In genomic region chr2:222671259-222672067, GRCh38 we compare ENCODE assay signal across 1 cellular context.
A peak's percentile ranks its signal among the peaks of the same experiment; 100 is the strongest.
TF ChIP-seq lines count a peak whose summit lies in the region.

MOGAT1 (plus strand) TSS chr2:222671658; CDS start chr2:222671786, 128 bp downstream.

TF ChIP-seq in HepG2, 621 proteins besides CTCF, POLR2A, EP300 and RAD21 (continued from another document and continues in another):
- peak; percentile 97 for TF ChIP-seq ZFP91 (CRISPR knock-in tag; IDR thresholded peaks at IDR 0.05; ENCODE audit: borderline replicate concordance)
- no peak; the same call in 1 of the 2 replicates for TF ChIP-seq ESRRA (CRISPR knock-in tag; IDR thresholded peaks at IDR 0.05; ENCODE audit: low read depth)
- peak; percentile 95 for TF ChIP-seq ZNF616 (CRISPR knock-in tag; IDR thresholded peaks at IDR 0.05; ENCODE audit: low read depth)
- TF ChIP-seq ZNF17 (CRISPR knock-in tag; IDR thresholded peaks at IDR 0.05) = peak; percentile 66; the same call in 1 of the 2 replicates
- peak; percentile 86 for TF ChIP-seq HOXA3 (CRISPR knock-in tag; IDR thresholded peaks at IDR 0.05)
- no peak for TF ChIP-seq ATAD3A (CRISPR knock-in tag; IDR thresholded peaks at IDR 0.05)
- TF ChIP-seq, protein P1, sequence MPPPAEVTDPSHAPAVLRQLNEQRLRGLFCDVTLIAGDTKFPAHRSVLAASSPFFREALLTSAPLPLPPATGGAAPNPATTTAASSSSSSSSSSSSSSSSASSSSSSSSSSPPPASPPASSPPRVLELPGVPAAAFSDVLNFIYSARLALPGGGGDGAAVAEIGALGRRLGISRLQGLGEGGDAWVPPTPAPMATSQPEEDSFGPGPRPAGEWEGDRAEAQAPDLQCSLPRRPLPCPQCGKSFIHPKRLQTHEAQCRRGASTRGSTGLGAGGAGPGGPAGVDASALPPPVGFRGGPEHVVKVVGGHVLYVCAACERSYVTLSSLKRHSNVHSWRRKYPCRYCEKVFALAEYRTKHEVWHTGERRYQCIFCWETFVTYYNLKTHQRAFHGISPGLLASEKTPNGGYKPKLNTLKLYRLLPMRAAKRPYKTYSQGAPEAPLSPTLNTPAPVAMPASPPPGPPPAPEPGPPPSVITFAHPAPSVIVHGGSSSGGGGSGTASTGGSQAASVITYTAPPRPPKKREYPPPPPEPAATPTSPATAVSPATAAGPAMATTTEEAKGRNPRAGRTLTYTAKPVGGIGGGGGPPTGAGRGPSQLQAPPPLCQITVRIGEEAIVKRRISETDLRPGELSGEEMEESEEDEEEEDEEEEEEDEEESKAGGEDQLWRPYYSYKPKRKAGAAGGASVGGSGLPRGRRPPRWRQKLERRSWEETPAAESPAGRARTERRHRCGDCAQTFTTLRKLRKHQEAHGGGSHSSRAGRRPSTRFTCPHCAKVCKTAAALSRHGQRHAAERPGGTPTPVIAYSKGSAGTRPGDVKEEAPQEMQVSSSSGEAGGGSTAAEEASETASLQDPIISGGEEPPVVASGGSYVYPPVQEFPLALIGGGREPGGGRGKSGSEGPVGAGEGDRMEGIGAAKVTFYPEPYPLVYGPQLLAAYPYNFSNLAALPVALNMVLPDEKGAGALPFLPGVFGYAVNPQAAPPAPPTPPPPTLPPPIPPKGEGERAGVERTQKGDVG (CRISPR knock-in tag; IDR thresholded peaks at IDR 0.05; ENCODE audit: borderline replicate concordance) = peak; percentile 89
- TF ChIP-seq SIN3A (IDR thresholded peaks at IDR 0.05; ENCODE audit: borderline replicate concordance, low read depth, low read length) = peak; percentile 63; the same call in 1 of the 2 replicates
- TF ChIP-seq ZNF710 (CRISPR knock-in tag; IDR thresholded peaks at IDR 0.05; ENCODE audit: borderline replicate concordance) = peak; percentile 78
- TF ChIP-seq, protein P2, sequence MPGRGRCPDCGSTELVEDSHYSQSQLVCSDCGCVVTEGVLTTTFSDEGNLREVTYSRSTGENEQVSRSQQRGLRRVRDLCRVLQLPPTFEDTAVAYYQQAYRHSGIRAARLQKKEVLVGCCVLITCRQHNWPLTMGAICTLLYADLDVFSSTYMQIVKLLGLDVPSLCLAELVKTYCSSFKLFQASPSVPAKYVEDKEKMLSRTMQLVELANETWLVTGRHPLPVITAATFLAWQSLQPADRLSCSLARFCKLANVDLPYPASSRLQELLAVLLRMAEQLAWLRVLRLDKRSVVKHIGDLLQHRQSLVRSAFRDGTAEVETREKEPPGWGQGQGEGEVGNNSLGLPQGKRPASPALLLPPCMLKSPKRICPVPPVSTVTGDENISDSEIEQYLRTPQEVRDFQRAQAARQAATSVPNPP (CRISPR knock-in tag; IDR thresholded peaks at IDR 0.05) = peak; percentile 87
- TF ChIP-seq, protein P3, sequence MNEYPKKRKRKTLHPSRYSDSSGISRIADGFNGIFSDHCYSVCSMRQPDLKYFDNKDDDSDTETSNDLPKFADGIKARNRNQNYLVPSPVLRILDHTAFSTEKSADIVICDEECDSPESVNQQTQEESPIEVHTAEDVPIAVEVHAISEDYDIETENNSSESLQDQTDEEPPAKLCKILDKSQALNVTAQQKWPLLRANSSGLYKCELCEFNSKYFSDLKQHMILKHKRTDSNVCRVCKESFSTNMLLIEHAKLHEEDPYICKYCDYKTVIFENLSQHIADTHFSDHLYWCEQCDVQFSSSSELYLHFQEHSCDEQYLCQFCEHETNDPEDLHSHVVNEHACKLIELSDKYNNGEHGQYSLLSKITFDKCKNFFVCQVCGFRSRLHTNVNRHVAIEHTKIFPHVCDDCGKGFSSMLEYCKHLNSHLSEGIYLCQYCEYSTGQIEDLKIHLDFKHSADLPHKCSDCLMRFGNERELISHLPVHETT (CRISPR knock-in tag; conservative IDR thresholded peaks at IDR 0.05) = peak; percentile 78
- peak; percentile 97 for TF ChIP-seq NFKB2 (CRISPR knock-in tag; IDR thresholded peaks at IDR 0.05; ENCODE audit: borderline replicate concordance)
- TF ChIP-seq ARNTL (CRISPR knock-in tag; IDR thresholded peaks at IDR 0.05) = peak; percentile 84
- TF ChIP-seq, protein P4, sequence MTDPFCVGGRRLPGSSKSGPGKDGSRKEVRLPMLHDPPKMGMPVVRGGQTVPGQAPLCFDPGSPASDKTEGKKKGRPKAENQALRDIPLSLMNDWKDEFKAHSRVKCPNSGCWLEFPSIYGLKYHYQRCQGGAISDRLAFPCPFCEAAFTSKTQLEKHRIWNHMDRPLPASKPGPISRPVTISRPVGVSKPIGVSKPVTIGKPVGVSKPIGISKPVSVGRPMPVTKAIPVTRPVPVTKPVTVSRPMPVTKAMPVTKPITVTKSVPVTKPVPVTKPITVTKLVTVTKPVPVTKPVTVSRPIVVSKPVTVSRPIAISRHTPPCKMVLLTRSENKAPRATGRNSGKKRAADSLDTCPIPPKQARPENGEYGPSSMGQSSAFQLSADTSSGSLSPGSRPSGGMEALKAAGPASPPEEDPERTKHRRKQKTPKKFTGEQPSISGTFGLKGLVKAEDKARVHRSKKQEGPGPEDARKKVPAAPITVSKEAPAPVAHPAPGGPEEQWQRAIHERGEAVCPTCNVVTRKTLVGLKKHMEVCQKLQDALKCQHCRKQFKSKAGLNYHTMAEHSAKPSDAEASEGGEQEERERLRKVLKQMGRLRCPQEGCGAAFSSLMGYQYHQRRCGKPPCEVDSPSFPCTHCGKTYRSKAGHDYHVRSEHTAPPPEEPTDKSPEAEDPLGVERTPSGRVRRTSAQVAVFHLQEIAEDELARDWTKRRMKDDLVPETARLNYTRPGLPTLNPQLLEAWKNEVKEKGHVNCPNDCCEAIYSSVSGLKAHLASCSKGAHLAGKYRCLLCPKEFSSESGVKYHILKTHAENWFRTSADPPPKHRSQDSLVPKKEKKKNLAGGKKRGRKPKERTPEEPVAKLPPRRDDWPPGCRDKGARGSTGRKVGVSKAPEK (CRISPR knock-in tag; IDR thresholded peaks at IDR 0.05; ENCODE audit: borderline replicate concordance) = peak; percentile 88; the same call in 1 of the 2 replicates
- TF ChIP-seq, protein P5, sequence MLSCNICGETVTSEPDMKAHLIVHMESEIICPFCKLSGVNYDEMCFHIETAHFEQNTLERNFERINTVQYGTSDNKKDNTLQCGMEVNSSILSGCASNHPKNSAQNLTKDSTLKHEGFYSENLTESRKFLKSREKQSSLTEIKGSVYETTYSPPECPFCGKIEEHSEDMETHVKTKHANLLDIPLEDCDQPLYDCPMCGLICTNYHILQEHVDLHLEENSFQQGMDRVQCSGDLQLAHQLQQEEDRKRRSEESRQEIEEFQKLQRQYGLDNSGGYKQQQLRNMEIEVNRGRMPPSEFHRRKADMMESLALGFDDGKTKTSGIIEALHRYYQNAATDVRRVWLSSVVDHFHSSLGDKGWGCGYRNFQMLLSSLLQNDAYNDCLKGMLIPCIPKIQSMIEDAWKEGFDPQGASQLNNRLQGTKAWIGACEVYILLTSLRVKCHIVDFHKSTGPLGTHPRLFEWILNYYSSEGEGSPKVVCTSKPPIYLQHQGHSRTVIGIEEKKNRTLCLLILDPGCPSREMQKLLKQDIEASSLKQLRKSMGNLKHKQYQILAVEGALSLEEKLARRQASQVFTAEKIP (CRISPR knock-in tag; IDR thresholded peaks at IDR 0.05; ENCODE audit: borderline replicate concordance) = no peak
- TF ChIP-seq ZNF143 (CRISPR knock-in tag; IDR thresholded peaks at IDR 0.05) = peak; percentile 48; the same call in 1 of the 2 replicates
- peak; percentile 78 for TF ChIP-seq SP4 (CRISPR knock-in tag; IDR thresholded peaks at IDR 0.05)
- TF ChIP-seq EEA1 (CRISPR knock-in tag; IDR thresholded peaks at IDR 0.05; ENCODE audit: borderline replicate concordance) = peak; percentile 90
- TF ChIP-seq FOSL1 (CRISPR knock-in tag; IDR thresholded peaks at IDR 0.05; ENCODE audit: borderline replicate concordance) = no peak
- no peak for TF ChIP-seq ZNF296 (CRISPR knock-in tag; conservative IDR thresholded peaks at IDR 0.05)
- TF ChIP-seq DNMT3B (CRISPR knock-in tag; conservative IDR thresholded peaks at IDR 0.05) = no peak
- TF ChIP-seq ZFP36 (IDR thresholded peaks at IDR 0.05; ENCODE audit: borderline replicate concordance, low read depth, low read length, partially characterized antibody) = no peak
- no peak for TF ChIP-seq ELF1 (CRISPR knock-in tag; IDR thresholded peaks at IDR 0.05)
- peak; percentile 91 for TF ChIP-seq WIZ (CRISPR knock-in tag; IDR thresholded peaks at IDR 0.05)
- peak; percentile 94 for TF ChIP-seq ZNF274 (CRISPR knock-in tag; IDR thresholded peaks at IDR 0.05)
- TF ChIP-seq, protein P6, sequence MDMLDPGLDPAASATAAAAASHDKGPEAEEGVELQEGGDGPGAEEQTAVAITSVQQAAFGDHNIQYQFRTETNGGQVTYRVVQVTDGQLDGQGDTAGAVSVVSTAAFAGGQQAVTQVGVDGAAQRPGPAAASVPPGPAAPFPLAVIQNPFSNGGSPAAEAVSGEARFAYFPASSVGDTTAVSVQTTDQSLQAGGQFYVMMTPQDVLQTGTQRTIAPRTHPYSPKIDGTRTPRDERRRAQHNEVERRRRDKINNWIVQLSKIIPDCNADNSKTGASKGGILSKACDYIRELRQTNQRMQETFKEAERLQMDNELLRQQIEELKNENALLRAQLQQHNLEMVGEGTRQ (IDR thresholded peaks at IDR 0.05; ENCODE audit: low read depth, low read length) = no peak
- TF ChIP-seq, protein P6 (CRISPR knock-in tag; IDR thresholded peaks at IDR 0.05; ENCODE audit: borderline replicate concordance) = no peak; the same call in 1 of the 2 replicates
- TF ChIP-seq ZFP62 (CRISPR knock-in tag; IDR thresholded peaks at IDR 0.05) = no peak
- TF ChIP-seq PRMT3 (CRISPR knock-in tag; IDR thresholded peaks at IDR 0.05; ENCODE audit: borderline replicate concordance, low read depth) = peak; percentile 92; the same call in 1 of the 2 replicates
- no peak for TF ChIP-seq PHF5A (CRISPR knock-in tag; IDR thresholded peaks at IDR 0.05; ENCODE audit: low read depth, unreplicated experiment)
- TF ChIP-seq, protein P7, sequence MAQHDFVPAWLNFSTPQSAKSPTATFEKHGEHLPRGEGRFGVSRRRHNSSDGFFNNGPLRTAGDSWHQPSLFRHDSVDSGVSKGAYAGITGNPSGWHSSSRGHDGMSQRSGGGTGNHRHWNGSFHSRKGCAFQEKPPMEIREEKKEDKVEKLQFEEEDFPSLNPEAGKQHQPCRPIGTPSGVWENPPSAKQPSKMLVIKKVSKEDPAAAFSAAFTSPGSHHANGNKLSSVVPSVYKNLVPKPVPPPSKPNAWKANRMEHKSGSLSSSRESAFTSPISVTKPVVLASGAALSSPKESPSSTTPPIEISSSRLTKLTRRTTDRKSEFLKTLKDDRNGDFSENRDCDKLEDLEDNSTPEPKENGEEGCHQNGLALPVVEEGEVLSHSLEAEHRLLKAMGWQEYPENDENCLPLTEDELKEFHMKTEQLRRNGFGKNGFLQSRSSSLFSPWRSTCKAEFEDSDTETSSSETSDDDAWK (CRISPR knock-in tag; IDR thresholded peaks at IDR 0.05) = no peak
- TF ChIP-seq, protein P8, sequence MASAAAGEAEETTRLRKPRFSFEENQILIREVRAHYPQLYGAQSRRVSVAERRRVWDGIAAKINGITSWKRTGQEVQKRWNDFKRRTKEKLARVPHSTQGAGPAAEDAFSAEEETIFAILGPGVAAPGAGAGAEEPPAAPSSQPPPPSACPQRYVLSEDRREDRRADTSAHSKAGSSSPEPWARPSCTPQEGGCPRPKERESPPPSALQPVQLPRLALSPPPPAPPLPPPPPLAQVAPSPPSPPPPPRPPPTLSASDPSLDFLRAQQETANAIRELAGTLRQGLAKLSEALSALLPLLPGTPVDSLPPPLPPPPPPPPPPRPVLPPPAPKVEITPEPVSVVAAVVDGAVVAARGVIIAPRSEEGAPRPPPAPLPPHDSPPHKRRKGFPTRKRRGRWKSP (CRISPR knock-in tag; IDR thresholded peaks at IDR 0.05) = peak; percentile 100
- TF ChIP-seq, protein P9, sequence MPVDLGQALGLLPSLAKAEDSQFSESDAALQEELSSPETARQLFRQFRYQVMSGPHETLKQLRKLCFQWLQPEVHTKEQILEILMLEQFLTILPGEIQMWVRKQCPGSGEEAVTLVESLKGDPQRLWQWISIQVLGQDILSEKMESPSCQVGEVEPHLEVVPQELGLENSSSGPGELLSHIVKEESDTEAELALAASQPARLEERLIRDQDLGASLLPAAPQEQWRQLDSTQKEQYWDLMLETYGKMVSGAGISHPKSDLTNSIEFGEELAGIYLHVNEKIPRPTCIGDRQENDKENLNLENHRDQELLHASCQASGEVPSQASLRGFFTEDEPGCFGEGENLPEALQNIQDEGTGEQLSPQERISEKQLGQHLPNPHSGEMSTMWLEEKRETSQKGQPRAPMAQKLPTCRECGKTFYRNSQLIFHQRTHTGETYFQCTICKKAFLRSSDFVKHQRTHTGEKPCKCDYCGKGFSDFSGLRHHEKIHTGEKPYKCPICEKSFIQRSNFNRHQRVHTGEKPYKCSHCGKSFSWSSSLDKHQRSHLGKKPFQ (CRISPR knock-in tag; IDR thresholded peaks at IDR 0.05; ENCODE audit: insufficient replicate concordance) = no peak
- 0 out of 2 replicates have a peak, but pooled peaks have one; percentile 3 for TF ChIP-seq ZNF24 (IDR thresholded peaks at IDR 0.05)
- TF ChIP-seq ZNF761 (CRISPR knock-in tag; conservative IDR thresholded peaks at IDR 0.05) = peak; percentile 93
- TF ChIP-seq SP5 (CRISPR knock-in tag; IDR thresholded peaks at IDR 0.05; ENCODE audit: borderline replicate concordance, low read depth) = 0 out of 2 replicates have a peak, but pooled peaks have one; percentile 24
- no peak; the same call in 1 of the 2 replicates for TF ChIP-seq TOE1 (CRISPR knock-in tag; IDR thresholded peaks at IDR 0.05)
